19 cellular contexts compared by ENCODE assay signal in genomic region chr5:176608142-176608705, GRCh38. TPM values are rescaled to one million over a fixed set of nuclear protein-coding genes. Genes with fewer than 3 reads are reported as not detected.
A peak's percentile ranks its signal among the peaks of the same experiment; 100 is the strongest.
DNase-seq lines count a peak whose midpoint lies in the region; ATAC-seq and TF ChIP-seq lines count a peak whose summit lies in the region.
"Had no signal": no experiment of that assay in that cellular context is flagged by ENCODE, and none has a peak within 500 bp of the region (broad histone marks: within the 10 kb centered on the region; RNA-seq: fewer than 3 reads in every experiment).

No MANE protein-coding gene starts in this region.

- H3K27me3 ChIP-seq in BLaER1 (no peaks in the 10 kb centered on the region), testis (no peaks in the 10 kb centered on the region)
- H3K27me3 ChIP-seq in CD8-positive, alpha-beta memory T cell (ENCODE audit: insufficient read depth, low read length, poor library complexity, severe bottlenecking), result peaks cover 8% of the 10 kb centered on the region

- H4K20me1 ChIP-seq in BLaER1, result peaks cover 59% of the 10 kb centered on the region

- no peak overlapping the region for H3K27ac Mint-ChIP-seq in CD8-positive, alpha-beta memory T cell
- no peak overlapping the region for H3K27ac Mint-ChIP-seq in activated T-helper 1 cell treated with anti-CD3 and anti-CD28 coated beads, Interleukin-12 subunit alpha, Interleukin-12 subunit beta, Interleukin-2, Interleukin-4 antibody, amounts not matched to agents 30 ng/mL and 10 ng/mL and 1 ng/mL, durations not matched to agents 14 hours and 24 hours and 36 hours
- H3K27ac Mint-ChIP-seq in mesothelial cell of epicardium, result no peak overlapping the region

- TF ChIP-seq POLR2A in testis (IDR thresholded peaks at IDR 0.05), result no peak

- H3K4me2 ChIP-seq in BLaER1, result peak overlapping the region; percentile 95

- H3K4me3 ChIP-seq in BLaER1, result no peak overlapping the region
- no peak overlapping the region for H3K4me3 ChIP-seq in CD8-positive, alpha-beta memory T cell (ENCODE audit: low read length)
- H3K4me3 ChIP-seq in testis, result no peak overlapping the region
- H3K4me3 ChIP-seq: thyroid gland had no signal

- DNase-seq in CD8-positive, alpha-beta memory T cell, result no peak
- DNase-seq in activated T-helper 1 cell treated with anti-CD3 and anti-CD28 coated beads, Interleukin-12 subunit alpha, Interleukin-12 subunit beta, Interleukin-2, Interleukin-4 antibody, amounts not matched to agents 30 ng/mL and 10 ng/mL and 1 ng/mL, durations not matched to agents 14 hours and 24 hours and 36 hours (ENCODE audit: low spot score), result no peak
- DNase-seq in mesothelial cell of epicardium (ENCODE audit: low spot score in 2 of 2, unreplicated experiment in 2 of 2), result no peak
- no peak for DNase-seq in testis
- DNase-seq: activated CD4-positive, alpha-beta T cell treated with anti-CD3 and anti-CD28 coated beads for 4 hours; activated naive CD4-positive, alpha-beta T cell treated with Interleukin-2 at 50 U/mL for 16 hours; caudate nucleus; kidney glomerular epithelial cell; NCI-H2029; thyroid gland had no signal

- no peak overlapping the region for H3K27ac ChIP-seq in BLaER1
- no peak overlapping the region for H3K27ac ChIP-seq in CD8-positive, alpha-beta memory T cell (ENCODE audit: low read depth, low read length)
- no peak overlapping the region for H3K27ac ChIP-seq in testis
- H3K27ac ChIP-seq: epithelial cell of prostate, thyroid gland had no signal

- H3K27me3 Mint-ChIP-seq in CD8-positive, alpha-beta memory T cell, result peaks cover 10 to 30% of the 10 kb centered on the region in 2 donors
- peaks cover 40% of the 10 kb centered on the region for H3K27me3 Mint-ChIP-seq in activated T-helper 1 cell treated with anti-CD3 and anti-CD28 coated beads, Interleukin-12 subunit alpha, Interleukin-12 subunit beta, Interleukin-2, Interleukin-4 antibody, amounts not matched to agents 30 ng/mL and 10 ng/mL and 1 ng/mL, durations not matched to agents 14 hours and 24 hours and 36 hours (ENCODE audit: insufficient read depth)
- peaks cover 39% of the 10 kb centered on the region for H3K27me3 Mint-ChIP-seq in mesothelial cell of epicardium (ENCODE audit: low read depth)

- peaks cover 0 to 2% (median 0%) of the 10 kb centered on the region in 5 donors for H3K9me3 Mint-ChIP-seq in CD8-positive, alpha-beta memory T cell
- H3K9me3 Mint-ChIP-seq in activated T-helper 1 cell treated with anti-CD3 and anti-CD28 coated beads, Interleukin-12 subunit alpha, Interleukin-12 subunit beta, Interleukin-2, Interleukin-4 antibody, amounts not matched to agents 30 ng/mL and 10 ng/mL and 1 ng/mL, durations not matched to agents 14 hours and 24 hours and 36 hours, result no peaks in the 10 kb centered on the region
- H3K9me3 Mint-ChIP-seq in mesothelial cell of epicardium, result no peaks in the 10 kb centered on the region

- no peak for TF ChIP-seq CTCF in mesothelial cell of epicardium (IDR thresholded peaks at IDR 0.05; ENCODE audit: unreplicated experiment)
- TF ChIP-seq CTCF in testis (IDR thresholded peaks at IDR 0.05), result no peak

- H3K9me3 ChIP-seq in BLaER1 (no peaks in the 10 kb centered on the region), testis (no peaks in the 10 kb centered on the region)
- H3K9me3 ChIP-seq in CD8-positive, alpha-beta memory T cell (ENCODE audit: low read length), result no peaks in the 10 kb centered on the region
- H3K9me3 ChIP-seq: thyroid gland had no signal

- peaks cover 51% of the 10 kb centered on the region for H3K4me1 ChIP-seq in BLaER1
- H3K4me1 ChIP-seq in CD8-positive, alpha-beta memory T cell (ENCODE audit: insufficient read depth, low read length), result peaks cover 4% of the 10 kb centered on the region
- H3K4me1 ChIP-seq in testis, result peaks cover 4% of the 10 kb centered on the region

- POLR2A ChIA-PET in CD8-positive, alpha-beta memory T cell (lab: Charles Lee), result interaction anchor here (0.6 kb wide), 1 partner anchor 643 kb away, joined by 6 read pairs; no protein-coding TSS in a partner anchor

- intact Hi-C loops in activated T-helper 1 cell treated with anti-CD3 and anti-CD28 coated beads, Interleukin-12 subunit alpha, Interleukin-12 subunit beta, Interleukin-2, Interleukin-4 antibody, amounts not matched to agents 30 ng/mL and 10 ng/mL and 1 ng/mL, durations not matched to agents 14 hours and 24 hours and 36 hours (cut with micrococcal nuclease), result no loop called here
- intact Hi-C loops in testis (cut with DNase I; ENCODE audit: low total_unique reads), result no loop called here

- CTCF ChIA-PET in CD8-positive, alpha-beta memory T cell (lab: Charles Lee), result interaction anchor here (0.7 to 1.2 kb wide), 5 partner anchors 11 to 686 kb away, joined by 3 to 4 read pairs (median 3); no protein-coding TSS in a partner anchor

- no peak for ATAC-seq in GM21423 (IDR thresholded peaks at IDR 0.05; ENCODE audit: unreplicated experiment)
- ATAC-seq in HG03342 (IDR thresholded peaks at IDR 0.05; ENCODE audit: unreplicated experiment), result no peak
- no peak for ATAC-seq in HG03135 (IDR thresholded peaks at IDR 0.05; ENCODE audit: unreplicated experiment)

- 80 to 83% methylated on average over 1 to 4 of the region's 4 CpGs for WGBS in testis, 2 donors

- no peaks in the 10 kb centered on the region for H3K36me3 ChIP-seq in BLaER1
- H3K36me3 ChIP-seq in CD8-positive, alpha-beta memory T cell (ENCODE audit: insufficient read depth, low read length), result no peaks in the 10 kb centered on the region
- no peaks in the 10 kb centered on the region for H3K36me3 ChIP-seq in testis (ENCODE audit: low read depth, missing control alignments)
- H3K36me3 ChIP-seq: thyroid gland had no signal

- peak overlapping the region; percentile 83 to 93 (median 90) for H3K4me3 Mint-ChIP-seq in CD8-positive, alpha-beta memory T cell
- peak overlapping the region; percentile 88 for H3K4me3 Mint-ChIP-seq in activated T-helper 1 cell treated with anti-CD3 and anti-CD28 coated beads, Interleukin-12 subunit alpha, Interleukin-12 subunit beta, Interleukin-2, Interleukin-4 antibody, amounts not matched to agents 30 ng/mL and 10 ng/mL and 1 ng/mL, durations not matched to agents 14 hours and 24 hours and 36 hours
- peak overlapping the region; percentile 75 for H3K4me3 Mint-ChIP-seq in mesothelial cell of epicardium

- no peak overlapping the region for H3K9ac ChIP-seq in BLaER1

- peaks cover 0 to 2% (median 0%) of the 10 kb centered on the region in 3 donors for H3K36me3 Mint-ChIP-seq in CD8-positive, alpha-beta memory T cell
- no peaks in the 10 kb centered on the region for H3K36me3 Mint-ChIP-seq in activated T-helper 1 cell treated with anti-CD3 and anti-CD28 coated beads, Interleukin-12 subunit alpha, Interleukin-12 subunit beta, Interleukin-2, Interleukin-4 antibody, amounts not matched to agents 30 ng/mL and 10 ng/mL and 1 ng/mL, durations not matched to agents 14 hours and 24 hours and 36 hours (ENCODE audit: low read depth)
- no peaks in the 10 kb centered on the region for H3K36me3 Mint-ChIP-seq in mesothelial cell of epicardium

- peaks cover 10 to 13% (median 12%) of the 10 kb centered on the region in 3 donors for H3K4me1 Mint-ChIP-seq in CD8-positive, alpha-beta memory T cell
- H3K4me1 Mint-ChIP-seq in activated T-helper 1 cell treated with anti-CD3 and anti-CD28 coated beads, Interleukin-12 subunit alpha, Interleukin-12 subunit beta, Interleukin-2, Interleukin-4 antibody, amounts not matched to agents 30 ng/mL and 10 ng/mL and 1 ng/mL, durations not matched to agents 14 hours and 24 hours and 36 hours (ENCODE audit: low read depth), result peaks cover 20% of the 10 kb centered on the region
- H3K4me1 Mint-ChIP-seq in mesothelial cell of epicardium, result peaks cover 10% of the 10 kb centered on the region

RNA-seq across cellular contexts. Expression of gene GPRIN1, which starts 1.7 kb away (rescaled TPM):
- 1 to 10 TPM; 2.3 to 2.7 TPM for total RNA-seq in CD8-positive, alpha-beta memory T cell
- 0.43 TPM for polyA plus RNA-seq in CD8-positive, alpha-beta memory T cell
- total RNA-seq in activated T-helper 1 cell treated with anti-CD3 and anti-CD28 coated beads, Interleukin-12 subunit alpha, Interleukin-12 subunit beta, Interleukin-2, Interleukin-4 antibody, amounts not matched to agents 30 ng/mL and 10 ng/mL and 1 ng/mL, durations not matched to agents 14 hours and 24 hours and 36 hours, result 3.1 and 3.2 TPM in 2 replicates
- 1.0 to 1.3 TPM (median 1.1 TPM) in 3 replicates for total RNA-seq in mesothelial cell of epicardium
- 1 to 10 TPM; 5.7 to 8.4 TPM for total RNA-seq in testis
- 2.5 TPM for polyA plus RNA-seq in testis (ENCODE audit: insufficient read depth, low read depth, low replicate concordance)

RNA-seq across cellular contexts. Expression of gene SNCB, which starts 22.1 kb away (rescaled TPM):
- total RNA-seq in CD8-positive, alpha-beta memory T cell, result not detected
- polyA plus RNA-seq in CD8-positive, alpha-beta memory T cell, result not detected
- total RNA-seq in activated T-helper 1 cell treated with anti-CD3 and anti-CD28 coated beads, Interleukin-12 subunit alpha, Interleukin-12 subunit beta, Interleukin-2, Interleukin-4 antibody, amounts not matched to agents 30 ng/mL and 10 ng/mL and 1 ng/mL, durations not matched to agents 14 hours and 24 hours and 36 hours, result not detected in 2 replicates
- not detected in 3 replicates for total RNA-seq in mesothelial cell of epicardium
- total RNA-seq in testis, result under 1 TPM; 0.31 to 0.74 TPM
- 0.62 TPM for polyA plus RNA-seq in testis (ENCODE audit: insufficient read depth, low read depth, low replicate concordance)
- total RNA-seq: RPMI7951; T-helper 2 cell treated with Interferon-gamma antibody and Interleukin-4, amounts not matched to agents 100 ng/mL and 5 ng/mL, for 36 hours; thyroid gland had no signal
- polyA plus RNA-seq: CD14-positive monocyte had no signal

RNA-seq across cellular contexts. Expression of gene EIF4E1B, which starts 22.3 kb away (rescaled TPM):
- not detected for total RNA-seq in CD8-positive, alpha-beta memory T cell
- not detected for polyA plus RNA-seq in CD8-positive, alpha-beta memory T cell
- not detected in 2 replicates for total RNA-seq in activated T-helper 1 cell treated with anti-CD3 and anti-CD28 coated beads, Interleukin-12 subunit alpha, Interleukin-12 subunit beta, Interleukin-2, Interleukin-4 antibody, amounts not matched to agents 30 ng/mL and 10 ng/mL and 1 ng/mL, durations not matched to agents 14 hours and 24 hours and 36 hours
- total RNA-seq in mesothelial cell of epicardium, result not detected in 3 replicates
- 1 to 10 TPM in 1 of 2 donors, under 1 TPM in 1; 0.99 to 2.4 TPM for total RNA-seq in testis
- polyA plus RNA-seq in testis (ENCODE audit: insufficient read depth, low read depth, low replicate concordance), result 1.0 TPM
- total RNA-seq: mucosa of gallbladder; RPMI7951; T-helper 2 cell treated with Interferon-gamma antibody and Interleukin-4, amounts not matched to agents 100 ng/mL and 5 ng/mL, for 36 hours; thyroid gland had no signal
- polyA plus RNA-seq: CD14-positive monocyte had no signal

RNA-seq across cellular contexts. Expression of gene TSPAN17, which starts 39.1 kb away (rescaled TPM):
- total RNA-seq in CD8-positive, alpha-beta memory T cell, result 10 to 100 TPM; 37.4 to 38.8 TPM
- polyA plus RNA-seq in CD8-positive, alpha-beta memory T cell, result 26.2 TPM
- total RNA-seq in activated T-helper 1 cell treated with anti-CD3 and anti-CD28 coated beads, Interleukin-12 subunit alpha, Interleukin-12 subunit beta, Interleukin-2, Interleukin-4 antibody, amounts not matched to agents 30 ng/mL and 10 ng/mL and 1 ng/mL, durations not matched to agents 14 hours and 24 hours and 36 hours, result 34.1 and 35.3 TPM in 2 replicates
- 47.3 to 51.1 TPM (median 47.3 TPM) in 3 replicates for total RNA-seq in mesothelial cell of epicardium
- 10 to 100 TPM; 31.7 to 51.7 TPM for total RNA-seq in testis
- polyA plus RNA-seq in testis (ENCODE audit: insufficient read depth, low read depth, low replicate concordance), result 57.0 TPM

RNA-seq across cellular contexts. Expression of gene CDHR2, which starts 59.1 kb away (rescaled TPM):
- total RNA-seq in CD8-positive, alpha-beta memory T cell, result 1 to 10 TPM in 1 of 2 experiments, under 1 TPM in 1; 0.49 to 1.1 TPM
- not detected for polyA plus RNA-seq in CD8-positive, alpha-beta memory T cell
- total RNA-seq in activated T-helper 1 cell treated with anti-CD3 and anti-CD28 coated beads, Interleukin-12 subunit alpha, Interleukin-12 subunit beta, Interleukin-2, Interleukin-4 antibody, amounts not matched to agents 30 ng/mL and 10 ng/mL and 1 ng/mL, durations not matched to agents 14 hours and 24 hours and 36 hours, result 0.08 and 0.42 TPM in 2 replicates
- total RNA-seq in mesothelial cell of epicardium (0.45 to 1.1 TPM (median 0.50 TPM) in 3 replicates), testis (10 to 100 TPM; 32.0 to 60.5 TPM)
- polyA plus RNA-seq in testis (ENCODE audit: insufficient read depth, low read depth, low replicate concordance), result 39.8 TPM
- total RNA-seq: RPMI7951 had no signal
- polyA plus RNA-seq: CD14-positive monocyte had no signal
